In the genomic region with DNA sequence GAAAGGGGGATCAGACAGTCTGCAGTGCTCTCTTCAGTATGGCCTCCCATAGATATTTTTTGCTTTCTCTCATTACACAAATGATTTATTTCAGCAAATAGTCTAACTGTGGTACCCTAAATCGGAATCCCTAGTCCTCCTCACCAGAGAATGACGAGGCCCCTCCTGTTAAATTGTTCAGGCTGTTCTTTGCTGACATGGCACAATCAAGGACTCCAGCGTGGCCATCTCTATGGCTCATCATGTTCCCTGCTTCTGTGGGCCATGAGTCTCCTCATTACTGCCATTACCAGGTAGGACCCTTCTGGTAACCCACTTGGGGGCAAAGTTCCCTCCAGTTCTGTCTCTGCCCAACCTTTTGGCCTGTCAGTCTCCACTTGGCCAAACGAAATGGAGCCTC, we compare ENCODE assay signal across 26 cellular contexts.
"Had no signal": no experiment of that assay in that cellular context is flagged by ENCODE, and none has a peak within 500 bp of the region (broad histone marks: within the 10 kb centered on the region; RNA-seq: fewer than 3 reads in every experiment).

No MANE protein-coding gene starts in this region.

- ATAC-seq: activated naive CD4-positive, alpha-beta T cell treated with anti-CD3 and anti-CD28 coated beads, Interleukin-2, amount 50 U/mL, for 72 hours; activated T-cell treated with anti-CD3 and anti-CD28 coated beads, Interleukin-2, amount 50 U/mL, for 72 hours; activated T-helper 17 cell treated with anti-CD3 and anti-CD28 coated beads, Interleukin-2, amount 50 U/mL, for 72 hours; body of pancreas; Panc1 had no signal

- DNase-seq: activated CD4-positive, alpha-beta memory T cell treated with anti-CD3 and anti-CD28 coated beads for 36 hours; activated CD4-positive, alpha-beta T cell treated with anti-CD3 and anti-CD28 coated beads, Interleukin-2, amount 10 ng/mL, durations not matched to agents 7 days and 5 days; activated CD8-positive, alpha-beta memory T cell treated with anti-CD3 and anti-CD28 coated beads, Interleukin-2, amount 50 U/mL, for 4 hours; activated effector memory CD4-positive, alpha-beta T cell treated with anti-CD3 and anti-CD28 coated beads, Interleukin-2, amount 50 U/mL, for 16 hours; activated naive CD4-positive, alpha-beta T cell; activated T-cell treated with anti-CD3 and anti-CD28 coated beads, Interleukin-2, amount 50 U/mL, for 72 hours; adrenal gland; body of pancreas; Karpas-422; NCI-H1105; NCI-H1417 treated with DMSO at 0.1 percent for 48 hours; NCI-H187 treated with DMSO at 0.1 percent for 48 hours; NCI-H2081; NCI-H345; NCI-H524 treated with DMSO at 0.1 percent for 48 hours; SHP77; SJCRH30 had no signal

- H3K4me1 ChIP-seq: adrenal gland, body of pancreas, breast epithelium had no signal

- H3K36me3 ChIP-seq: adrenal gland, breast epithelium, SJCRH30 had no signal

- H3K27me3 ChIP-seq: adrenal gland, body of pancreas, breast epithelium, SJCRH30 had no signal

- FAIRE-seq: astrocyte, TTC549 had no signal

- H3K4me3 Mint-ChIP-seq: activated CD4-positive, alpha-beta memory T cell treated with anti-CD3 and anti-CD28 coated beads for 36 hours; activated CD4-positive, alpha-beta T cell treated with anti-CD3 and anti-CD28 coated beads, Interleukin-2, amount 10 ng/mL, durations not matched to agents 7 days and 5 days; activated T-cell treated with anti-CD3 and anti-CD28 coated beads, Interleukin-2, amount 50 U/mL, for 72 hours; activated T-helper 17 cell treated with anti-CD3 and anti-CD28 coated beads, Interleukin-2, amount 50 U/mL, for 72 hours; T-helper 1 cell treated with Interleukin-12 subunit alpha and Interleukin-12 subunit beta and Interleukin-4 antibody, amounts not matched to agents 30 μg/mL and 1 μg/mL, for 36 hours; T-helper 2 cell treated with Interferon-gamma antibody and Interleukin-4, amounts not matched to agents 5 μg/mL and 100 μg/mL, for 36 hours had no signal

- H3K27me3 Mint-ChIP-seq: activated CD4-positive, alpha-beta memory T cell treated with anti-CD3 and anti-CD28 coated beads for 36 hours; activated CD4-positive, alpha-beta T cell treated with anti-CD3 and anti-CD28 coated beads, Interleukin-2, amount 10 ng/mL, durations not matched to agents 7 days and 5 days; activated T-helper 17 cell treated with anti-CD3 and anti-CD28 coated beads, Interleukin-2, amount 50 U/mL, for 72 hours had no signal

- H3K27ac Mint-ChIP-seq: activated CD4-positive, alpha-beta memory T cell treated with anti-CD3 and anti-CD28 coated beads for 36 hours; activated CD4-positive, alpha-beta T cell treated with anti-CD3 and anti-CD28 coated beads, Interleukin-2, amount 10 ng/mL, durations not matched to agents 7 days and 5 days; activated naive CD4-positive, alpha-beta T cell treated with anti-CD3 and anti-CD28 coated beads, Interleukin-2, amount 50 U/mL, for 72 hours; T-helper 1 cell treated with Interleukin-12 subunit alpha and Interleukin-12 subunit beta and Interleukin-4 antibody, amounts not matched to agents 30 μg/mL and 1 μg/mL, for 36 hours; T-helper 2 cell treated with Interferon-gamma antibody and Interleukin-4, amounts not matched to agents 5 μg/mL and 100 μg/mL, for 36 hours had no signal

- H3K27ac ChIP-seq: adrenal gland, body of pancreas, breast epithelium, SJCRH30, SK-N-MC had no signal

- H3K4me3 ChIP-seq: adrenal gland, body of pancreas, breast epithelium, SJCRH30, SK-N-MC had no signal

- H3K9me3 ChIP-seq: adrenal gland, body of pancreas, breast epithelium had no signal
